ENCODE assay signal across 1 cellular context in the genomic region with DNA sequence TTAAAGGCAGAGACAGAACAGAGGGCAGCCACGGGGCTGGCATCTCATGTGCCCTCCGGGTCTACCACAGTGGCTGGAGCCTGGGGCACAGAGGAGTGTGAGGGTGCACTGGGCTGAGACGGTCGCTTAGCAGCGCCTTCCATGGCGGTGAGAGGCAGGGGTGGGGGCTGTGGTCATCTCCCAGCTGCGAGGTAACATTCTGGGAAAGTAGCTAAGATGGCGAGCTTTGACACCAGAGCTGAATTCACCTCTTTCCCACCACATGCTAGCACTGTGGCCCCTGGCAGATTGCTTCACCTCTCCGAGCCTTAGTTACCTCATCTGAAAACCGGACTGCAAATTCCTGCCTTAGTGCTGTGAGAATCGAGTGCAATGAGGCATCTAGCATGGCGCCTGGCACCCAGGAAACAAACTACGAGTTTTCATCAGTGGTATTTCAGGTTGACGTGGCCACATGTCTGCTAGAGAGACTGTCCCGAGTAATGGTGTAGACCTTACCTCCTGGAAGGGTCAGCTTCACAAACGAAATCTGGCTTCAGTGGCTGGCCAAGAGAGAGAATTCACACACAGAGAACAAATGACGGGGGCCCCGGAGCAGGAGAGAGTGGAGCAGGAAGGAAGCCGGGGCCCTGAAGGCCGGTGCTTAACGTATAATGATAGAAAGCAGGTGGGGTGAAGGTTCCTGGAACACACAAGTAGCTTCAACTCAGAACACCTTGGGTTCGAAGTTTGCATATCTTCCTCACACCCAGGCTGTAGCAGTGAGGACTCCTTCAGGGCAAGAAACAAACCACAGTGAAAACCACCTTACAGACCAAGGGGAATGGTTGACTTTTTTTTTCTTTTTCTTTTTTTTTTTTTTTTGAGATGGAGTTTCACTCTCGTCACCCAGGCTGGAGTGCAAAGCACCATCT.
TF ChIP-seq lines count a peak whose summit lies in the region.

No MANE protein-coding gene starts in this region.

TF ChIP-seq in GM12878, 131 proteins besides CTCF, POLR2A, EP300 and RAD21 (continued from another document):
- TF ChIP-seq PAX5 (IDR thresholded peaks at IDR 0.05; ENCODE audit: borderline replicate concordance, low read depth, low read length) (peak; percentile 59; the same call in 1 of the 2 replicates), MEF2B (IDR thresholded peaks at IDR 0.05; ENCODE audit: partially characterized antibody, poor library complexity, severe bottlenecking) (peak; percentile 11), POU2F2 (IDR thresholded peaks at IDR 0.05; ENCODE audit: borderline replicate concordance, low read depth, low read length) (peak; percentile 93), MXI1 (IDR thresholded peaks at IDR 0.05; ENCODE audit: low read depth, low read length) (0 out of 2 replicates have a peak, but pooled peaks have one; percentile 13), RCOR1 (conservative IDR thresholded peaks at IDR 0.05; ENCODE audit: low read depth, low read length) (no peak), WRNIP1 (IDR thresholded peaks at IDR 0.05; ENCODE audit: borderline replicate concordance, low read depth, low read length) (no peak), DPF2 (IDR thresholded peaks at IDR 0.05) (peak; percentile 53; the same call in 1 of the 2 replicates), ZNF384 (IDR thresholded peaks at IDR 0.05; ENCODE audit: borderline replicate concordance, low read depth, low read length) (peak; percentile 95), NR2F1 (conservative IDR thresholded peaks at IDR 0.05) (no peak), NBN (IDR thresholded peaks at IDR 0.05) (peak; percentile 89), TCF12 (IDR thresholded peaks at IDR 0.05; ENCODE audit: low read depth, low read length) (0 out of 2 replicates have a peak, but pooled peaks have one; percentile 28), FOS (IDR thresholded peaks at IDR 0.05; ENCODE audit: borderline replicate concordance, extremely low read depth, insufficient read length) (no peak), ZBED1 (IDR thresholded peaks at IDR 0.05; ENCODE audit: borderline replicate concordance) (no peak), HDGF (IDR thresholded peaks at IDR 0.05) (no peak), NFYA (IDR thresholded peaks at IDR 0.05; ENCODE audit: borderline replicate concordance, low read depth, low read length) (no peak), ETV6 (conservative IDR thresholded peaks at IDR 0.05 in 1 of 2, IDR thresholded peaks at IDR 0.05 in 1 of 2; ENCODE audit: borderline replicate concordance in 1 of 2, low read depth in 1 of 2) (no peak), STAT1 (conservative IDR thresholded peaks at IDR 0.05) (no peak), CBFB (IDR thresholded peaks at IDR 0.05; ENCODE audit: low read depth) (peak; percentile 76; the same call in 1 of the 2 replicates), YY1 (IDR thresholded peaks at IDR 0.05; ENCODE audit: low read depth, low read length) (peak; percentile 80), POLR2AphosphoS5 (IDR thresholded peaks at IDR 0.05; ENCODE audit: low read length) (peak; percentile 37; the same call in 1 of the 2 replicates), JUNB (IDR thresholded peaks at IDR 0.05) (peak; percentile 36; the same call in 1 of the 2 replicates), SMAD1 (IDR thresholded peaks at IDR 0.05; ENCODE audit: low read depth, partially characterized antibody) (no peak), IKZF2 (IDR thresholded peaks at IDR 0.05) (peak; percentile 75 to 81), BHLHE40 (IDR thresholded peaks at IDR 0.05; ENCODE audit: borderline replicate concordance in 1 of 2, low read depth in 2 of 2, low read length in 1 of 2) (0 out of 4 replicates have a peak, but pooled peaks of 1 of the 2 experiments have one; percentile 27), JUND (IDR thresholded peaks at IDR 0.05; ENCODE audit: low read depth, low read length) (no peak), BMI1 (IDR thresholded peaks at IDR 0.05; ENCODE audit: borderline replicate concordance) (no peak), SIN3A (IDR thresholded peaks at IDR 0.05; ENCODE audit: low read depth, low read length) (no peak), FOXK2 (IDR thresholded peaks at IDR 0.05) (no peak), ATF7 (IDR thresholded peaks at IDR 0.05; ENCODE audit: low read depth) (peak; percentile 56)
- TF ChIP-seq, protein P1, sequence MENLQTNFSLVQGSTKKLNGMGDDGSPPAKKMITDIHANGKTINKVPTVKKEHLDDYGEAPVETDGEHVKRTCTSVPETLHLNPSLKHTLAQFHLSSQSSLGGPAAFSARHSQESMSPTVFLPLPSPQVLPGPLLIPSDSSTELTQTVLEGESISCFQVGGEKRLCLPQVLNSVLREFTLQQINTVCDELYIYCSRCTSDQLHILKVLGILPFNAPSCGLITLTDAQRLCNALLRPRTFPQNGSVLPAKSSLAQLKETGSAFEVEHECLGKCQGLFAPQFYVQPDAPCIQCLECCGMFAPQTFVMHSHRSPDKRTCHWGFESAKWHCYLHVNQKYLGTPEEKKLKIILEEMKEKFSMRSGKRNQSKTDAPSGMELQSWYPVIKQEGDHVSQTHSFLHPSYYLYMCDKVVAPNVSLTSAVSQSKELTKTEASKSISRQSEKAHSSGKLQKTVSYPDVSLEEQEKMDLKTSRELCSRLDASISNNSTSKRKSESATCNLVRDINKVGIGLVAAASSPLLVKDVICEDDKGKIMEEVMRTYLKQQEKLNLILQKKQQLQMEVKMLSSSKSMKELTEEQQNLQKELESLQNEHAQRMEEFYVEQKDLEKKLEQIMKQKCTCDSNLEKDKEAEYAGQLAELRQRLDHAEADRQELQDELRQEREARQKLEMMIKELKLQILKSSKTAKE (IDR thresholded peaks at IDR 0.05; ENCODE audit: low read depth, poor library complexity, severe bottlenecking): peak; percentile 72
- TF ChIP-seq, protein P2, sequence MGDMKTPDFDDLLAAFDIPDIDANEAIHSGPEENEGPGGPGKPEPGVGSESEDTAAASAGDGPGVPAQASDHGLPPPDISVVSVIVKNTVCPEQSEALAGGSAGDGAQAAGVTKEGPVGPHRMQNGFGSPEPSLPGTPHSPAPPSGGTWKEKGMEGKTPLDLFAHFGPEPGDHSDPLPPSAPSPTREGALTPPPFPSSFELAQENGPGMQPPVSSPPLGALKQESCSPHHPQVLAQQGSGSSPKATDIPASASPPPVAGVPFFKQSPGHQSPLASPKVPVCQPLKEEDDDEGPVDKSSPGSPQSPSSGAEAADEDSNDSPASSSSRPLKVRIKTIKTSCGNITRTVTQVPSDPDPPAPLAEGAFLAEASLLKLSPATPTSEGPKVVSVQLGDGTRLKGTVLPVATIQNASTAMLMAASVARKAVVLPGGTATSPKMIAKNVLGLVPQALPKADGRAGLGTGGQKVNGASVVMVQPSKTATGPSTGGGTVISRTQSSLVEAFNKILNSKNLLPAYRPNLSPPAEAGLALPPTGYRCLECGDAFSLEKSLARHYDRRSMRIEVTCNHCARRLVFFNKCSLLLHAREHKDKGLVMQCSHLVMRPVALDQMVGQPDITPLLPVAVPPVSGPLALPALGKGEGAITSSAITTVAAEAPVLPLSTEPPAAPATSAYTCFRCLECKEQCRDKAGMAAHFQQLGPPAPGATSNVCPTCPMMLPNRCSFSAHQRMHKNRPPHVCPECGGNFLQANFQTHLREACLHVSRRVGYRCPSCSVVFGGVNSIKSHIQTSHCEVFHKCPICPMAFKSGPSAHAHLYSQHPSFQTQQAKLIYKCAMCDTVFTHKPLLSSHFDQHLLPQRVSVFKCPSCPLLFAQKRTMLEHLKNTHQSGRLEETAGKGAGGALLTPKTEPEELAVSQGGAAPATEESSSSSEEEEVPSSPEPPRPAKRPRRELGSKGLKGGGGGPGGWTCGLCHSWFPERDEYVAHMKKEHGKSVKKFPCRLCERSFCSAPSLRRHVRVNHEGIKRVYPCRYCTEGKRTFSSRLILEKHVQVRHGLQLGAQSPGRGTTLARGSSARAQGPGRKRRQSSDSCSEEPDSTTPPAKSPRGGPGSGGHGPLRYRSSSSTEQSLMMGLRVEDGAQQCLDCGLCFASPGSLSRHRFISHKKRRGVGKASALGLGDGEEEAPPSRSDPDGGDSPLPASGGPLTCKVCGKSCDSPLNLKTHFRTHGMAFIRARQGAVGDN (IDR thresholded peaks at IDR 0.05): peak; percentile 32
- TF ChIP-seq, protein P3, sequence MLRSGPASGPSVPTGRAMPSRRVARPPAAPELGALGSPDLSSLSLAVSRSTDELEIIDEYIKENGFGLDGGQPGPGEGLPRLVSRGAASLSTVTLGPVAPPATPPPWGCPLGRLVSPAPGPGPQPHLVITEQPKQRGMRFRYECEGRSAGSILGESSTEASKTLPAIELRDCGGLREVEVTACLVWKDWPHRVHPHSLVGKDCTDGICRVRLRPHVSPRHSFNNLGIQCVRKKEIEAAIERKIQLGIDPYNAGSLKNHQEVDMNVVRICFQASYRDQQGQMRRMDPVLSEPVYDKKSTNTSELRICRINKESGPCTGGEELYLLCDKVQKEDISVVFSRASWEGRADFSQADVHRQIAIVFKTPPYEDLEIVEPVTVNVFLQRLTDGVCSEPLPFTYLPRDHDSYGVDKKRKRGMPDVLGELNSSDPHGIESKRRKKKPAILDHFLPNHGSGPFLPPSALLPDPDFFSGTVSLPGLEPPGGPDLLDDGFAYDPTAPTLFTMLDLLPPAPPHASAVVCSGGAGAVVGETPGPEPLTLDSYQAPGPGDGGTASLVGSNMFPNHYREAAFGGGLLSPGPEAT (IDR thresholded peaks at IDR 0.05; ENCODE audit: low read depth): peak; percentile 79; the same call in 1 of the 2 replicates
- TF ChIP-seq, protein P4, sequence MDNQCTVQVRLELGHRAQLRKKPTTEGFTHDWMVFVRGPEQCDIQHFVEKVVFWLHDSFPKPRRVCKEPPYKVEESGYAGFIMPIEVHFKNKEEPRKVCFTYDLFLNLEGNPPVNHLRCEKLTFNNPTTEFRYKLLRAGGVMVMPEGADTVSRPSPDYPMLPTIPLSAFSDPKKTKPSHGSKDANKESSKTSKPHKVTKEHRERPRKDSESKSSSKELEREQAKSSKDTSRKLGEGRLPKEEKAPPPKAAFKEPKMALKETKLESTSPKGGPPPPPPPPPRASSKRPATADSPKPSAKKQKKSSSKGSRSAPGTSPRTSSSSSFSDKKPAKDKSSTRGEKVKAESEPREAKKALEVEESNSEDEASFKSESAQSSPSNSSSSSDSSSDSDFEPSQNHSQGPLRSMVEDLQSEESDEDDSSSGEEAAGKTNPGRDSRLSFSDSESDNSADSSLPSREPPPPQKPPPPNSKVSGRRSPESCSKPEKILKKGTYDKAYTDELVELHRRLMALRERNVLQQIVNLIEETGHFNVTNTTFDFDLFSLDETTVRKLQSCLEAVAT (IDR thresholded peaks at IDR 0.05): peak; percentile 83
- TF ChIP-seq, protein P5, sequence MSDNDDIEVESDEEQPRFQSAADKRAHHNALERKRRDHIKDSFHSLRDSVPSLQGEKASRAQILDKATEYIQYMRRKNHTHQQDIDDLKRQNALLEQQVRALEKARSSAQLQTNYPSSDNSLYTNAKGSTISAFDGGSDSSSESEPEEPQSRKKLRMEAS (IDR thresholded peaks at IDR 0.05; ENCODE audit: low read depth, low read length): peak; percentile 5; the same call in 1 of the 2 replicates
- TF ChIP-seq, protein P6, sequence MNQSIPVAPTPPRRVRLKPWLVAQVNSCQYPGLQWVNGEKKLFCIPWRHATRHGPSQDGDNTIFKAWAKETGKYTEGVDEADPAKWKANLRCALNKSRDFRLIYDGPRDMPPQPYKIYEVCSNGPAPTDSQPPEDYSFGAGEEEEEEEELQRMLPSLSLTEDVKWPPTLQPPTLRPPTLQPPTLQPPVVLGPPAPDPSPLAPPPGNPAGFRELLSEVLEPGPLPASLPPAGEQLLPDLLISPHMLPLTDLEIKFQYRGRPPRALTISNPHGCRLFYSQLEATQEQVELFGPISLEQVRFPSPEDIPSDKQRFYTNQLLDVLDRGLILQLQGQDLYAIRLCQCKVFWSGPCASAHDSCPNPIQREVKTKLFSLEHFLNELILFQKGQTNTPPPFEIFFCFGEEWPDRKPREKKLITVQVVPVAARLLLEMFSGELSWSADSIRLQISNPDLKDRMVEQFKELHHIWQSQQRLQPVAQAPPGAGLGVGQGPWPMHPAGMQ (IDR thresholded peaks at IDR 0.05; ENCODE audit: borderline replicate concordance): peak; percentile 68; the same call in 1 of the 2 replicates
